In the genomic region with DNA sequence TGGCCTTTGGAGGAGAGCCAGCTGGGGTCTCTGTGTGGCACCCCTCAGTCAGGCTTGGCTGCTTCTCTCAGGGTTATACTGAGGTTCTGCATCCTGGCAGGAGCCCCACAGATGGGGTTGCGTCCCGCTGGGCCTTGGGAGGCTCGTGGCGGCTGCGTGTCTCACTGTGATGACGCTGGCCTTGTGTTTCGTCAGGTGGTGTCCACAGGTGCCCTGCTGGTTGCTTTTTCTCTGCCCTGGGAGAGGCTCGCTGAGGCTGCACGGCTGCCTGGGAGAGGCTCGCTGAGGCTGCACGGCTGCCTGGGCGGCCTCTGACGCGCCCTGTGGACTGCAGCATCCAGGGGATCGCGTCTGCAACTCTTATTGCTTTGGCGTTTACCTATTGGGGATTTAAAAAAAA, we compare ENCODE assay signal across 23 cellular contexts. TPM values are rescaled to one million over a fixed set of nuclear protein-coding genes. Genes with fewer than 3 reads are reported as not detected.
DNase-seq lines count a peak whose midpoint lies in the region; ATAC-seq, FAIRE-seq and TF ChIP-seq lines count a peak whose summit lies in the region.
"Had no signal": no experiment of that assay in that cellular context is flagged by ENCODE, and none has a peak within 500 bp of the region (broad histone marks: within the 10 kb centered on the region; RNA-seq: fewer than 3 reads in every experiment).

No MANE protein-coding gene starts in this region.

- H3K23ac ChIP-seq in IMR-90 (ENCODE audit: low read depth, low read length) = no peak overlapping the region

- BruUV-seq in IMR-90 (replicated peaks; lab: Mats Ljungman, UMichigan) = no TSS peak

- in situ Hi-C loops in IMR-90 (cut with MboI; ENCODE audit: low sequenced_read_pairs) = no loop called here

- H3K14ac ChIP-seq in IMR-90 (replicated peaks; ENCODE audit: low read depth, low read length) = no peak overlapping the region

- no peak overlapping the region for H2BK5ac ChIP-seq in IMR-90 (ENCODE audit: low read depth, low read length, poor library complexity, severe bottlenecking)

- H3K9me1 ChIP-seq in IMR-90 (ENCODE audit: insufficient read depth, low read length) = peaks cover 19% of the 10 kb centered on the region

- H4K20me1 ChIP-seq in IMR-90 (ENCODE audit: insufficient read depth, low read length) (peaks cover 87% of the 10 kb centered on the region), neural progenitor cell (ENCODE audit: low read depth) (peaks cover 95% of the 10 kb centered on the region)

- no peak overlapping the region for H2BK15ac ChIP-seq in IMR-90 (ENCODE audit: low read depth, low read length)

- H4K8ac ChIP-seq in IMR-90 (ENCODE audit: low read depth in 2 of 2, low read length in 2 of 2) = no peak overlapping the region

- dilution Hi-C loops in IMR-90 (cut with HindIII; ENCODE audit: low sequenced_read_pairs, unreplicated experiment) = no loop called here

- peak overlapping the region; percentile 13 for H3K27ac Mint-ChIP-seq in activated CD4-positive, alpha-beta T cell treated with anti-CD3 and anti-CD28 coated beads, Interleukin-2, amount 10 ng/mL, durations not matched to agents 7 days and 5 days
- H3K27ac Mint-ChIP-seq in neural progenitor cell = peak overlapping the region; percentile 38
- no peak overlapping the region for H3K27ac Mint-ChIP-seq in stimulated activated effector memory CD8-positive, alpha-beta T cell treated with anti-CD3 and anti-CD28 coated beads, Interleukin-12 subunit alpha, Interleukin-12 subunit beta, amount 100 ng/mL, for 72 hours
- H3K27ac Mint-ChIP-seq: CD4-positive, alpha-beta T cell had no signal

- peaks cover 8 to 77% of the 10 kb centered on the region in 2 experiments; a peak in 3 of 4 replicates for H3K79me1 ChIP-seq in IMR-90 (ENCODE audit: low read depth in 1 of 2, low read length in 2 of 2)

- H2AFZ ChIP-seq in IMR-90 (replicated peaks; ENCODE audit: low read length, poor library complexity) (no peak overlapping the region), neural progenitor cell (replicated peaks) (no peak overlapping the region)
- H2AFZ ChIP-seq: PC-9 had no signal

- FAIRE-seq in D721Med (lab: Jason Lieb, UNC) = no peak
- FAIRE-seq: G401.6, K562 had no signal

- peak overlapping the region; percentile 65 for H2AK9ac ChIP-seq in IMR-90 (replicated peaks; ENCODE audit: low read depth, low read length, poor library complexity)

- DNase-seq in activated CD4-positive, alpha-beta T cell treated with anti-CD3 and anti-CD28 coated beads, Interleukin-2, amount 10 ng/mL, durations not matched to agents 7 days and 5 days = no peak
- no peak for DNase-seq in activated CD4-positive, alpha-beta T cell treated with anti-CD3 and anti-CD28 coated beads for 4 hours
- DNase-seq in IMR-90 = no peak
- DNase-seq in neural progenitor cell (ENCODE audit: low spot score) = no peak
- no peak for DNase-seq in D721Med (ENCODE audit: insufficient read length, low spot score)
- DNase-seq in stimulated activated effector memory CD8-positive, alpha-beta T cell treated with anti-CD3 and anti-CD28 coated beads, Interleukin-12 subunit alpha, Interleukin-12 subunit beta, amount 100 ng/mL, for 72 hours (ENCODE audit: low spot score in 2 of 2) = no peak
- DNase-seq in NCI-H2196 (lab: John Stamatoyannopoulos, UW; ENCODE audit: unreplicated experiment) = no peak
- DNase-seq: 8988T; ACHN; BE2C; CD4-positive, alpha-beta T cell; MV-4-11; NCI-H1105; NCI-H1436 treated with DMSO at 0.1 percent for 48 hours; NCI-H187 treated with DMSO at 0.1 percent for 48 hours; NCI-H2227 treated with DMSO at 0.1 percent for 48 hours; NCI-H526 treated with DMSO at 0.1 percent for 48 hours; PC-9; Right ventricle myocardium superior had no signal

- H3K27me3 Mint-ChIP-seq in activated CD4-positive, alpha-beta T cell treated with anti-CD3 and anti-CD28 coated beads, Interleukin-2, amount 10 ng/mL, durations not matched to agents 7 days and 5 days = no peaks in the 10 kb centered on the region
- peaks cover 1% of the 10 kb centered on the region for H3K27me3 Mint-ChIP-seq in neural progenitor cell (ENCODE audit: insufficient read depth, low read depth)
- H3K27me3 Mint-ChIP-seq: CD4-positive, alpha-beta T cell had no signal

- intact Hi-C loops in IMR-90 (cut with micrococcal nuclease) = no loop called here

- H3K4me3 Mint-ChIP-seq in activated CD4-positive, alpha-beta T cell treated with anti-CD3 and anti-CD28 coated beads, Interleukin-2, amount 10 ng/mL, durations not matched to agents 7 days and 5 days = no peak overlapping the region
- H3K4me3 Mint-ChIP-seq in neural progenitor cell = no peak overlapping the region
- H3K4me3 Mint-ChIP-seq in stimulated activated effector memory CD8-positive, alpha-beta T cell treated with anti-CD3 and anti-CD28 coated beads, Interleukin-12 subunit alpha, Interleukin-12 subunit beta, amount 100 ng/mL, for 72 hours = no peak overlapping the region
- H3K4me3 Mint-ChIP-seq: CD4-positive, alpha-beta T cell had no signal

- no peak for ATAC-seq in IMR-90 (ENCODE audit: low read depth)
- no peak for ATAC-seq in stimulated activated effector memory CD8-positive, alpha-beta T cell treated with anti-CD3 and anti-CD28 coated beads, Interleukin-12 subunit alpha, Interleukin-12 subunit beta, amount 100 ng/mL, for 72 hours
- ATAC-seq: K562 had no signal

- CTCF ChIA-PET in activated CD4-positive, alpha-beta T cell treated with anti-CD3 and anti-CD28 coated beads, Interleukin-2, amount 10 ng/mL, durations not matched to agents 7 days and 5 days (lab: Charles Lee) = interaction anchor here (0.6 kb wide), 1 partner anchor 20 kb away, joined by 3 read pairs; no protein-coding TSS in a partner anchor
- CTCF ChIA-PET in IMR-90 (lab: Yijun Ruan, JAX) = no interaction called here

- no peaks in the 10 kb centered on the region for H3F3A ChIP-seq in neural progenitor cell (ENCODE audit: low read depth)

- H3K36me3 Mint-ChIP-seq in activated CD4-positive, alpha-beta T cell treated with anti-CD3 and anti-CD28 coated beads, Interleukin-2, amount 10 ng/mL, durations not matched to agents 7 days and 5 days (ENCODE audit: low read depth) = peaks cover 8% of the 10 kb centered on the region
- peaks cover 7% of the 10 kb centered on the region for H3K36me3 Mint-ChIP-seq in neural progenitor cell
- H3K36me3 Mint-ChIP-seq in stimulated activated effector memory CD8-positive, alpha-beta T cell treated with anti-CD3 and anti-CD28 coated beads, Interleukin-12 subunit alpha, Interleukin-12 subunit beta, amount 100 ng/mL, for 72 hours = peaks cover 99% of the 10 kb centered on the region

- H4K91ac ChIP-seq in IMR-90 (ENCODE audit: insufficient read depth, low read depth, low read length) = no peak overlapping the region

- POLR2A ChIA-PET in activated CD4-positive, alpha-beta T cell treated with anti-CD3 and anti-CD28 coated beads, Interleukin-2, amount 10 ng/mL, durations not matched to agents 7 days and 5 days (lab: Charles Lee) = no interaction called here
- POLR2A ChIA-PET in IMR-90 (lab: Charles Lee; ENCODE audit: unreplicated experiment) = no interaction called here

- H3K4me1 Mint-ChIP-seq in activated CD4-positive, alpha-beta T cell treated with anti-CD3 and anti-CD28 coated beads, Interleukin-2, amount 10 ng/mL, durations not matched to agents 7 days and 5 days = peaks cover 4% of the 10 kb centered on the region
- H3K4me1 Mint-ChIP-seq in neural progenitor cell = peaks cover 11% of the 10 kb centered on the region
- peaks cover 62% of the 10 kb centered on the region for H3K4me1 Mint-ChIP-seq in stimulated activated effector memory CD8-positive, alpha-beta T cell treated with anti-CD3 and anti-CD28 coated beads, Interleukin-12 subunit alpha, Interleukin-12 subunit beta, amount 100 ng/mL, for 72 hours

- H3K9ac ChIP-seq in IMR-90 (ENCODE audit: low read depth, low read length) (no peak overlapping the region), neural progenitor cell (no peak overlapping the region)

- H3K4me2 ChIP-seq in IMR-90 (ENCODE audit: low read depth, low read length) = no peak overlapping the region
- H3K4me2 ChIP-seq in neural progenitor cell = no peak overlapping the region
- H3K4me2 ChIP-seq: PC-9 had no signal

- H3K18ac ChIP-seq in IMR-90 (ENCODE audit: low read depth, low read length) = no peak overlapping the region

- H3K27me3 ChIP-seq in IMR-90 (ENCODE audit: control insufficient read depth, insufficient read depth, low read length) (no peaks in the 10 kb centered on the region), neural progenitor cell (no peaks in the 10 kb centered on the region)
- H3K27me3 ChIP-seq: BE2C, SJSA1 had no signal

- no peak overlapping the region for H3K56ac ChIP-seq in IMR-90 (ENCODE audit: extremely low read depth, insufficient read depth, low read length)

- H2BK120ac ChIP-seq in IMR-90 (ENCODE audit: low read depth, low read length) = no peak overlapping the region

- no peak for TF ChIP-seq POLR2A in IMR-90 (IDR thresholded peaks at IDR 0.05; ENCODE audit: low read depth, low read length)

- H2BK20ac ChIP-seq in IMR-90 (ENCODE audit: low read depth, low read length) = no peak overlapping the region

- no peak for TF ChIP-seq CTCF in IMR-90 (conservative IDR thresholded peaks at IDR 0.05; ENCODE audit: low read depth, low read length)
- TF ChIP-seq CTCF in neural progenitor cell (IDR thresholded peaks at IDR 0.05) = no peak
- TF ChIP-seq CTCF in D721Med (IDR thresholded peaks at IDR 0.05; ENCODE audit: insufficient read depth, missing control alignments) = no peak

- H2AK5ac ChIP-seq in IMR-90 (ENCODE audit: low read depth, low read length) = peak overlapping the region; percentile 24; the same call in 1 of the 2 replicates

- H3K36me3 ChIP-seq in IMR-90 (ENCODE audit: control insufficient read depth, insufficient read depth, low read length) = peaks cover 11% of the 10 kb centered on the region
- H3K36me3 ChIP-seq in neural progenitor cell = no peaks in the 10 kb centered on the region

- no peaks in the 10 kb centered on the region for H3K9me3 ChIP-seq in IMR-90 (ENCODE audit: control insufficient read depth, insufficient read depth, low read length)
- no peaks in the 10 kb centered on the region for H3K9me3 ChIP-seq in neural progenitor cell (ENCODE audit: low read depth)
- H3K9me3 ChIP-seq: BE2C, SJSA1 had no signal

- no peak for TF ChIP-seq RAD21 in IMR-90 (IDR thresholded peaks at IDR 0.05; ENCODE audit: low read length)

- H3K4me1 ChIP-seq in IMR-90 (ENCODE audit: control insufficient read depth, insufficient read depth, low read length) = peaks cover 9% of the 10 kb centered on the region
- H3K4me1 ChIP-seq in neural progenitor cell = no peaks in the 10 kb centered on the region
- H3K4me1 ChIP-seq: SJSA1 had no signal

- no peak overlapping the region for H4K5ac ChIP-seq in IMR-90 (ENCODE audit: low read depth, low read length)

- no peak overlapping the region for H3K27ac ChIP-seq in IMR-90 (ENCODE audit: insufficient read depth, low read length)
- H3K27ac ChIP-seq in neural progenitor cell = no peak overlapping the region
- H3K27ac ChIP-seq: HL-60, PC-9, SJSA1 had no signal

- H3K4ac ChIP-seq in IMR-90 (ENCODE audit: low read depth, low read length) = no peak overlapping the region

- H3K9me3 Mint-ChIP-seq in activated CD4-positive, alpha-beta T cell treated with anti-CD3 and anti-CD28 coated beads, Interleukin-2, amount 10 ng/mL, durations not matched to agents 7 days and 5 days = no peaks in the 10 kb centered on the region
- H3K9me3 Mint-ChIP-seq in neural progenitor cell = no peaks in the 10 kb centered on the region
- H3K9me3 Mint-ChIP-seq in stimulated activated effector memory CD8-positive, alpha-beta T cell treated with anti-CD3 and anti-CD28 coated beads, Interleukin-12 subunit alpha, Interleukin-12 subunit beta, amount 100 ng/mL, for 72 hours = no peaks in the 10 kb centered on the region
- H3K9me3 Mint-ChIP-seq: CD4-positive, alpha-beta T cell had no signal

- H3K4me3 ChIP-seq in IMR-90 (ENCODE audit: insufficient read depth, low read depth, low read length) = no peak overlapping the region
- H3K4me3 ChIP-seq in neural progenitor cell = no peak overlapping the region
- H3K4me3 ChIP-seq: K562, PC-9, SJSA1 had no signal

- H3K79me2 ChIP-seq in neural progenitor cell (ENCODE audit: low read depth) = peaks cover 98% of the 10 kb centered on the region

- 93% methylated on average over 10 of the region's 17 CpGs; no CpG with 5 or more reads in 1 of the 2 experiments for WGBS in IMR-90 (ENCODE audit: extremely low coverage in 2 of 2, insufficient read length in 1 of 2), 2 experiments

RNA-seq across cellular contexts. Expression of a gene that starts 15.4 kb away (rescaled TPM):
- total RNA-seq in activated CD4-positive, alpha-beta T cell treated with anti-CD3 and anti-CD28 coated beads, Interleukin-2, amount 10 ng/mL, durations not matched to agents 7 days and 5 days = 10 to 100 TPM; 62.3 to 66.2 TPM
- total RNA-seq in IMR-90 (2012; rRNA removed) = 2.5 TPM in 2 replicates
- 12.6 and 22.0 TPM in 2 replicates for polyA plus RNA-seq in IMR-90 (2012; rRNA removed)
- 10.1 and 10.4 TPM in 2 replicates for polyA plus RNA-seq in IMR-90 (2012; cell fraction: cytosol; rRNA removed)
- 43.0 and 136 TPM in 2 replicates for polyA plus RNA-seq in IMR-90 (2012; cell fraction: nucleus; rRNA removed; ENCODE audit: low replicate concordance)
- total RNA-seq in neural progenitor cell (ENCODE audit: low replicate concordance) = 8.9 and 21.1 TPM in 2 replicates

RNA-seq across cellular contexts. Expression of a gene that starts 27.7 kb away (rescaled TPM):
- 10 to 100 TPM; 95.7 to 95.8 TPM for total RNA-seq in activated CD4-positive, alpha-beta T cell treated with anti-CD3 and anti-CD28 coated beads, Interleukin-2, amount 10 ng/mL, durations not matched to agents 7 days and 5 days
- total RNA-seq in IMR-90 (2012; rRNA removed) = 75.3 and 76.1 TPM in 2 replicates
- 129 and 132 TPM in 2 replicates for polyA plus RNA-seq in IMR-90 (2012; rRNA removed)
- polyA plus RNA-seq in IMR-90 (2012; cell fraction: cytosol; rRNA removed) = 112 and 149 TPM in 2 replicates
- polyA plus RNA-seq in IMR-90 (2012; cell fraction: nucleus; rRNA removed; ENCODE audit: low replicate concordance) = 165 and 397 TPM in 2 replicates
- total RNA-seq in neural progenitor cell (ENCODE audit: low replicate concordance) = 50.9 and 93.7 TPM in 2 replicates

RNA-seq across cellular contexts. Expression of a gene that starts 57.0 kb away (rescaled TPM):
- total RNA-seq in activated CD4-positive, alpha-beta T cell treated with anti-CD3 and anti-CD28 coated beads, Interleukin-2, amount 10 ng/mL, durations not matched to agents 7 days and 5 days = 10 to 100 TPM; 56.2 to 71.9 TPM
- total RNA-seq in IMR-90 (2012; rRNA removed) = 31.7 and 33.1 TPM in 2 replicates
- polyA plus RNA-seq in IMR-90 (2012; rRNA removed) = 62.8 and 69.8 TPM in 2 replicates
- polyA plus RNA-seq in IMR-90 (2012; cell fraction: cytosol; rRNA removed) = 88.7 and 101 TPM in 2 replicates
- 146 and 214 TPM in 2 replicates for polyA plus RNA-seq in IMR-90 (2012; cell fraction: nucleus; rRNA removed; ENCODE audit: low replicate concordance)
- 77.6 and 145 TPM in 2 replicates for total RNA-seq in neural progenitor cell (ENCODE audit: low replicate concordance)

RNA-seq across cellular contexts. Expression of a gene that starts 57.5 kb away (rescaled TPM):
- 100 to 1,000 TPM; 142 to 151 TPM for total RNA-seq in activated CD4-positive, alpha-beta T cell treated with anti-CD3 and anti-CD28 coated beads, Interleukin-2, amount 10 ng/mL, durations not matched to agents 7 days and 5 days
- 4.8 and 7.5 TPM in 2 replicates for total RNA-seq in IMR-90 (2012; rRNA removed)
- 29.8 and 34.5 TPM in 2 replicates for polyA plus RNA-seq in IMR-90 (2012; rRNA removed)
- polyA plus RNA-seq in IMR-90 (2012; cell fraction: cytosol; rRNA removed) = 18.6 and 34.5 TPM in 2 replicates
- polyA plus RNA-seq in IMR-90 (2012; cell fraction: nucleus; rRNA removed; ENCODE audit: low replicate concordance) = 82.8 and 174 TPM in 2 replicates
- total RNA-seq in neural progenitor cell (ENCODE audit: low replicate concordance) = 14.4 and 50.7 TPM in 2 replicates
